In genomic region chr16:2155091-2156024, GRCh38 we compare ENCODE assay signal across 1 cellular context.
A peak's percentile ranks its signal among the peaks of the same experiment; 100 is the strongest.
TF ChIP-seq lines count a peak whose summit lies in the region.

Gene TRAF7, plus strand, starts transcription at chr16:2155782. Its CDS starts 8,139 bp downstream, at chr16:2163921.

TF ChIP-seq in HepG2, 621 proteins besides CTCF, POLR2A, EP300 and RAD21 (continued from another document and continues in another):
- TF ChIP-seq TERF1 (CRISPR knock-in tag; IDR thresholded peaks at IDR 0.05) = 0 out of 2 replicates have a peak, but pooled peaks have one; percentile 60
- no peak; the same call in 1 of the 2 replicates for TF ChIP-seq ZNF609 (CRISPR knock-in tag; IDR thresholded peaks at IDR 0.05; ENCODE audit: borderline replicate concordance)
- TF ChIP-seq DBP (CRISPR knock-in tag; IDR thresholded peaks at IDR 0.05; ENCODE audit: not compliant biosample characterization) = no peak
- TF ChIP-seq PAXIP1 (CRISPR knock-in tag; conservative IDR thresholded peaks at IDR 0.05) = peak; percentile 51
- TF ChIP-seq, protein P1, sequence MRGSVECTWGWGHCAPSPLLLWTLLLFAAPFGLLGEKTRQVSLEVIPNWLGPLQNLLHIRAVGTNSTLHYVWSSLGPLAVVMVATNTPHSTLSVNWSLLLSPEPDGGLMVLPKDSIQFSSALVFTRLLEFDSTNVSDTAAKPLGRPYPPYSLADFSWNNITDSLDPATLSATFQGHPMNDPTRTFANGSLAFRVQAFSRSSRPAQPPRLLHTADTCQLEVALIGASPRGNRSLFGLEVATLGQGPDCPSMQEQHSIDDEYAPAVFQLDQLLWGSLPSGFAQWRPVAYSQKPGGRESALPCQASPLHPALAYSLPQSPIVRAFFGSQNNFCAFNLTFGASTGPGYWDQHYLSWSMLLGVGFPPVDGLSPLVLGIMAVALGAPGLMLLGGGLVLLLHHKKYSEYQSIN (CRISPR knock-in tag; IDR thresholded peaks at IDR 0.05; ENCODE audit: borderline replicate concordance) = no peak
- no peak for TF ChIP-seq ETS1 (CRISPR knock-in tag; IDR thresholded peaks at IDR 0.05)
- no peak for TF ChIP-seq ZNF660 (CRISPR knock-in tag; IDR thresholded peaks at IDR 0.05; ENCODE audit: borderline replicate concordance, low read depth)
- TF ChIP-seq KMT2A (CRISPR knock-in tag; IDR thresholded peaks at IDR 0.05) = peak; percentile 75
- peak; percentile 94; the same call in 1 of the 2 replicates for TF ChIP-seq ZFP36L1 (CRISPR knock-in tag; IDR thresholded peaks at IDR 0.05)
- TF ChIP-seq ATF3 (CRISPR knock-in tag; IDR thresholded peaks at IDR 0.05) = peak; percentile 44; the same call in 1 of the 2 replicates
- peak; percentile 48; the same call in 1 of the 2 replicates for TF ChIP-seq FOXK2 (IDR thresholded peaks at IDR 0.05)
- 0 out of 2 replicates have a peak, but pooled peaks have one; percentile 2 for TF ChIP-seq HHEX (CRISPR knock-in tag; IDR thresholded peaks at IDR 0.05)
- TF ChIP-seq ZBTB33 (CRISPR knock-in tag; IDR thresholded peaks at IDR 0.05) = peak; percentile 53; the same call in 1 of the 2 replicates
- 0 out of 2 replicates have a peak, but pooled peaks have one; percentile 68 for TF ChIP-seq KDM2A (CRISPR knock-in tag; IDR thresholded peaks at IDR 0.05; ENCODE audit: borderline replicate concordance, low read depth)
- peak; percentile 79; the same call in 1 of the 2 replicates for TF ChIP-seq NR2F2 (IDR thresholded peaks at IDR 0.05; ENCODE audit: borderline replicate concordance, low read depth)
- TF ChIP-seq, protein P2, sequence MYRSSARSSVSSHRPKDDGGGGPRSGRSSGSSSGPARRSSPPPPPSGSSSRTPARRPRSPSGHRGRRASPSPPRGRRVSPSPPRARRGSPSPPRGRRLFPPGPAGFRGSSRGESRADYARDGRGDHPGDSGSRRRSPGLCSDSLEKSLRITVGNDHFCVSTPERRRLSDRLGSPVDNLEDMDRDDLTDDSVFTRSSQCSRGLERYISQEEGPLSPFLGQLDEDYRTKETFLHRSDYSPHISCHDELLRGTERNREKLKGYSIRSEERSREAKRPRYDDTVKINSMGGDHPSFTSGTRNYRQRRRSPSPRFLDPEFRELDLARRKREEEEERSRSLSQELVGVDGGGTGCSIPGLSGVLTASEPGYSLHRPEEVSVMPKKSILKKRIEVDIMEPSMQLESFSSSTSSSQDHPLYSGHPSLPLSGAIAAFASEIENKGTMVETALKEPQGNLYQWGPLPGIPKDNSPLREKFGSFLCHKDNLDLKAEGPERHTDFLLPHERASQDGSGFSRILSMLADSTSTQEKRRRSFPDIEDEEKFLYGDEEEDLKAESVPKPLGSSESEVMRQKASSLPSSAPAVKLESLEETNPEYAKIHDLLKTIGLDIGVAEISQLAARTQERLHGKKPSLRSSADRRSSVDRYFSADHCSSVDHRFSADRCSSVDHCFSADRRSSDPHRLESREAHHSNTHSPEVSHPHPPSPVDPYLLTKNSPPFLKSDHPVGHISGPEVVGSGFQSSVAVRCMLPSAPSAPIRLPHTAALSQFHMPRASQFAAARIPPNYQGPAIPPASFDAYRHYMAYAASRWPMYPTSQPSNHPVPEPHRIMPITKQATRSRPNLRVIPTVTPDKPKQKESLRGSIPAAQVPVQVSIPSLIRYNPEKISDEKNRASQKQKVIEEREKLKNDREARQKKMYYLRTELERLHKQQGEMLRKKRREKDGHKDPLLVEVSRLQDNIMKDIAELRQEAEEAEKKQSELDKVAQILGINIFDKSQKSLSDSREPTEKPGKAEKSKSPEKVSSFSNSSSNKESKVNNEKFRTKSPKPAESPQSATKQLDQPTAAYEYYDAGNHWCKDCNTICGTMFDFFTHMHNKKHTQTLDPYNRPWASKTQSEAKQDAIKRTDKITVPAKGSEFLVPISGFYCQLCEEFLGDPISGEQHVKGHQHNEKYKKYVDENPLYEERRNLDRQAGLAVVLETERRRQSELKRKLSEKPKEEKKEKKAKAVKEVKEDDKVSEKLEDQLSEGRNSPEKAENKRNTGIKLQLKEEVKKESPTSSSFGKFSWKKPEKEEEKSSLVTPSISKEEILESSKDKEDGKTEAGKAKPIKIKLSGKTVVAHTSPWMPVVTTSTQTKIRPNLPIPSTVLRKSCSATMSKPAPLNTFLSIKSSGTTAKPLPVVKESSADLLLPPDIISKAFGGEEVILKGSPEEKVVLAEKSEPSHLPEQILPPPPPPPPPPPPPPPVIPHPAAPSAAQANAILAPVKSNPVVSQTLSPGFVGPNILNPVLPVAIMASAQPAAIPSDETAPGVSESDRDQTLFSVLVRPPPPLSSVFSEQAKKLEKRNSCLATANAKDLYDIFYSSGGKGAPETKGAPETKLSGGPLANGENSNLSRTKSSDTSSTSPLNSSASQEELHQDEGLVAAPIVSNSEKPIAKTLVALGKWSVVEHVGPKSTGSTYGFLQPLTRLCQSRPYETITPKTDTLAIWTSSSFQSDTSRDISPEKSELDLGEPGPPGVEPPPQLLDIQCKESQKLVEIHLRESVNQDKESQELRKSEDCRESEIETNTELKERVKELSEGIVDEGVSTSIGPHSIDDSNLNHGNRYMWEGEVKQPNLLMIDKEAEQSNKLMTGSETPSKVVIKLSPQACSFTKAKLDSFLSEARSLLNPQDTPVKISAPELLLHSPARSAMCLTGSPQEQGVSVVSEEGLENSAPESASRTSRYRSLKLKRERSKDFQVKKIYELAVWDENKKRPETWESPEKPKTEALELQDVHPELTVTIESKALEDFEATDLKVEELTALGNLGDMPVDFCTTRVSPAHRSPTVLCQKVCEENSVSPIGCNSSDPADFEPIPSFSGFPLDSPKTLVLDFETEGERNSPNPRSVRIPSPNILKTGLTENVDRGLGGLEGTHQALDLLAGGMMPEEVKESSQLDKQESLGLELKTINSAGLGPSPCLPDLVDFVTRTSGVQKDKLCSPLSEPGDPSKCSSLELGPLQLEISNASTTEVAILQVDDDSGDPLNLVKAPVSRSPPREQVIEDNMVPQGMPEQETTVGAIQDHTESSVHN (CRISPR knock-in tag; IDR thresholded peaks at IDR 0.05) = no peak
- no peak for TF ChIP-seq ZNF510 (CRISPR knock-in tag; IDR thresholded peaks at IDR 0.05; ENCODE audit: low read depth)
- no peak for TF ChIP-seq ZBTB1 (CRISPR knock-in tag; IDR thresholded peaks at IDR 0.05; ENCODE audit: borderline replicate concordance)
- no peak for TF ChIP-seq ZMYM3 (CRISPR knock-in tag; IDR thresholded peaks at IDR 0.05)
- peak; percentile 40 for TF ChIP-seq FOXA3 (CRISPR knock-in tag; IDR thresholded peaks at IDR 0.05)
- TF ChIP-seq ZNF607 (CRISPR knock-in tag; IDR thresholded peaks at IDR 0.05; ENCODE audit: borderline replicate concordance) = peak; percentile 87; the same call in 1 of the 2 replicates
- peak; percentile 71 for TF ChIP-seq NR0B2 (CRISPR knock-in tag; IDR thresholded peaks at IDR 0.05)
- no peak; the same call in 1 of the 2 replicates for TF ChIP-seq ZNF138 (CRISPR knock-in tag; IDR thresholded peaks at IDR 0.05; ENCODE audit: low read depth)
- no peak for TF ChIP-seq ZKSCAN5 (CRISPR knock-in tag; IDR thresholded peaks at IDR 0.05)
- peak; percentile 57; the same call in 1 of the 2 replicates for TF ChIP-seq ZNF746 (CRISPR knock-in tag; IDR thresholded peaks at IDR 0.05)
- TF ChIP-seq ZNF773 (CRISPR knock-in tag; IDR thresholded peaks at IDR 0.05; ENCODE audit: borderline replicate concordance) = 0 out of 2 replicates have a peak, but pooled peaks have one; percentile 59
